ENCODE assay signal across 20 cellular contexts in the genomic region with DNA sequence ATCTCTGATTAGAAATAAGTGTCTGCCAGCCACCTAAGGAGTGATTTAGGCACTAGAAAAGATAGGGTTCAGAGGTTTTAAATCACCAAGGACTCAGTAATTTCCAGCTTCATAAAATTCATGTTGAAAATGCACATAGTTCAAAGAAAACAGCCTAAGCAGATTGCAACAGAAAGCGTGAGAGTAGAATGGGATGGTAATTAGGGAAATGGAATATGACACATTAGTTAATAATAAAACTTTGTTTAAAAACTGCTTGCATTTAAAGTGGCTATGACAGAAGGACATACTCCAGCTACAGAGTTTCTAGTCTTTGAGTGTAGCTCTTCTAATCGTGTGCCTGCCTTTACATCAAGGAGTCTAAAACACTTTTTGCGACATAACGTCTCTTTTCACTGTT.
DNase-seq lines count a peak whose midpoint lies in the region; ATAC-seq and TF ChIP-seq lines count a peak whose summit lies in the region.
"Had no signal": no experiment of that assay in that cellular context is flagged by ENCODE, and none has a peak within 500 bp of the region (broad histone marks: within the 10 kb centered on the region; RNA-seq: fewer than 3 reads in every experiment).

No MANE protein-coding gene starts in this region.

- no peak overlapping the region for H2AFZ ChIP-seq in parathyroid adenoma
- H2AFZ ChIP-seq: neural progenitor cell had no signal

- peaks cover 14% of the 10 kb centered on the region for H3K4me1 ChIP-seq in adipocyte (ENCODE audit: control insufficient read depth, insufficient read depth, low read length)
- H3K4me1 ChIP-seq in gastroesophageal sphincter: peaks cover 4 to 23% (median 11%) of the 10 kb centered on the region in 3 donors
- peaks cover 7% of the 10 kb centered on the region for H3K4me1 ChIP-seq in parathyroid adenoma
- H3K4me1 ChIP-seq: spleen had no signal

- H3K27me3 ChIP-seq in adipocyte (replicated peaks; ENCODE audit: control insufficient read depth, insufficient read depth, low read length) (no peaks in the 10 kb centered on the region), gastroesophageal sphincter (no peaks in the 10 kb centered on the region), parathyroid adenoma (ENCODE audit: control insufficient read depth, insufficient read depth, low read length) (no peaks in the 10 kb centered on the region)
- H3K27me3 ChIP-seq: esophagus squamous epithelium, neural progenitor cell, spleen had no signal

- no peak overlapping the region for H3K9ac ChIP-seq in adipocyte (ENCODE audit: low read length)
- no peak overlapping the region for H3K9ac ChIP-seq in parathyroid adenoma
- H3K9ac ChIP-seq: neural progenitor cell had no signal

- TF ChIP-seq CTCF in gastroesophageal sphincter (IDR thresholded peaks at IDR 0.05) (no peak), parathyroid adenoma (IDR thresholded peaks at IDR 0.05) (no peak)

- H3K36me3 ChIP-seq in adipocyte (ENCODE audit: control insufficient read depth, insufficient read depth, low read length, severe bottlenecking) (no peaks in the 10 kb centered on the region), gastroesophageal sphincter (no peaks in the 10 kb centered on the region), parathyroid adenoma (ENCODE audit: control insufficient read depth, insufficient read depth, low read length) (no peaks in the 10 kb centered on the region)
- H3K36me3 ChIP-seq: esophagus squamous epithelium, neural progenitor cell, spleen had no signal

- H3K27ac ChIP-seq in gastroesophageal sphincter (peak overlapping the region; percentile 63 to 76 (median 68)), parathyroid adenoma (peak overlapping the region; percentile 46)
- H3K27ac ChIP-seq: spleen had no signal

- no peak overlapping the region for H3K4me3 ChIP-seq in adipocyte (ENCODE audit: low read length)
- H3K4me3 ChIP-seq in gastroesophageal sphincter: no peak overlapping the region
- H3K4me3 ChIP-seq in parathyroid adenoma (ENCODE audit: low read depth, low read length): no peak overlapping the region
- H3K4me3 ChIP-seq: esophagus squamous epithelium, mucosa of descending colon, neural progenitor cell, spleen had no signal

- no peaks in the 10 kb centered on the region for H3K79me2 ChIP-seq in parathyroid adenoma

- DNase-seq in adipocyte (ENCODE audit: low read depth): peak; percentile 12
- DNase-seq: activated CD4-positive, alpha-beta memory T cell treated with anti-CD3 and anti-CD28 coated beads for 36 hours; activated CD4-positive, CD25-positive, alpha-beta regulatory T cell; effector CD8-positive, alpha-beta T cell; esophagus squamous epithelium; H9; mucosa of descending colon; SIG-M5; spleen; stimulated activated CD4-positive, alpha-beta T cell treated with anti-CD3 and anti-CD28 coated beads, Interleukin-2, amount 100 ng/mL, for 48 hours; T-cell had no signal

- no peak for TF ChIP-seq EP300 in gastroesophageal sphincter (IDR thresholded peaks at IDR 0.05)

- H3K9me3 ChIP-seq in adipocyte (ENCODE audit: control insufficient read depth, low read length): peaks cover 4% of the 10 kb centered on the region
- peaks cover 0 to 6% (median 0%) of the 10 kb centered on the region in 3 donors for H3K9me3 ChIP-seq in gastroesophageal sphincter
- peaks cover 5% of the 10 kb centered on the region for H3K9me3 ChIP-seq in parathyroid adenoma (ENCODE audit: control insufficient read depth, low read length)
- H3K9me3 ChIP-seq: esophagus squamous epithelium, mucosa of descending colon had no signal

- ATAC-seq in gastroesophageal sphincter: no peak
- ATAC-seq in GM18870 (IDR thresholded peaks at IDR 0.05; ENCODE audit: unreplicated experiment): no peak
- no peak for ATAC-seq in HG03135 (IDR thresholded peaks at IDR 0.05; ENCODE audit: unreplicated experiment)
- no peak for ATAC-seq in GM21360 (IDR thresholded peaks at IDR 0.05; ENCODE audit: unreplicated experiment)
- ATAC-seq in HG03025 (IDR thresholded peaks at IDR 0.05; ENCODE audit: low FRiP score, unreplicated experiment): no peak
- ATAC-seq: Panc1; stimulated activated effector memory CD8-positive, alpha-beta T cell treated with anti-CD3 and anti-CD28 coated beads, Interleukin-12 subunit alpha, Interleukin-12 subunit beta, amount 100 ng/mL, for 72 hours; T-cell had no signal

- 70 to 81% methylated on average over 4 of the region's 4 CpGs for WGBS in gastroesophageal sphincter (ENCODE audit: low coverage in 1 of 2), 2 donors

- TF ChIP-seq POLR2A in gastroesophageal sphincter (IDR thresholded peaks at IDR 0.05): no peak

- no peak overlapping the region for H3K4me2 ChIP-seq in parathyroid adenoma (ENCODE audit: low read length)
